In the genomic region with DNA sequence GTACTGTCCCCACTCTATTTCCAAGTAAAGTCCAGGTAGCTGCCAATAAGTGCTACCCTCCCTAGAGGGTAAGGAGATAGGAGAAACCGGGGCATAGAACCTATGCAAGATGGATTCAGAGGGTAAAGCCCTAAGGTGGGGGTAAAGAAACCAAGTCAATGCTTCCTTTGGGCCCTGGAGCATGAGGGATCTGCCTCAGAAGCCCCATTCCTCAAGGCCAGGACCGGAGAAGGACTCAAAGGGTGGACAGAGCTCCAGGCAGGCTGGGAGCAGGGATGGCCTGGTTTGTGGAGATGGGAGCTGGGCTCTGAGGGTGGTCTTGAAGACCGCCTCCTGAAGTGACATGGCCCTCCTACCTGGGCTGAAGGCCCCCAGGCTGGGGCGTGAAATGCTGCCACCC, we compare ENCODE assay signal across 11 cellular contexts. TPM values are rescaled to one million over a fixed set of nuclear protein-coding genes. Genes with fewer than 3 reads are reported as not detected.
DNase-seq lines count a peak whose midpoint lies in the region; ATAC-seq and TF ChIP-seq lines count a peak whose summit lies in the region.
"Had no signal": no experiment of that assay in that cellular context is flagged by ENCODE, and none has a peak within 500 bp of the region (broad histone marks: within the 10 kb centered on the region; RNA-seq: fewer than 3 reads in every experiment).

No MANE protein-coding gene starts in this region.

- peaks cover 92% of the 10 kb centered on the region for H3K79me2 ChIP-seq in HCT116 (ENCODE audit: insufficient read depth, low read length)

- no peak for TF ChIP-seq POLR2A in HCT116 (IDR thresholded peaks at IDR 0.05; ENCODE audit: borderline replicate concordance, extremely low read depth, insufficient read depth, insufficient read length)

- H3K4me1 Mint-ChIP-seq in activated T-helper 17 cell treated with anti-CD3 and anti-CD28 coated beads, Interleukin-2, amount 50 U/mL, for 72 hours = peaks cover 2% of the 10 kb centered on the region

- CTCF ChIA-PET in HCT116 (lab: Charles Lee) = interaction anchor here (1.1 kb wide), 1 partner anchor 70 kb away, joined by 4 read pairs; no protein-coding TSS in a partner anchor

- intact Hi-C loops in HCT116 (cut with micrococcal nuclease) = no loop called here

- peak overlapping the region; percentile 100 for H3K27ac ChIP-seq in HCT116 (ENCODE audit: low read depth, low read length)
- H3K27ac ChIP-seq in skin epidermis = peak overlapping the region in 14 of 21 experiments; percentile 0 to 96 (median 89)
- H3K27ac ChIP-seq: HL-60 had no signal

- TF ChIP-seq RAD21 in HCT116 (IDR thresholded peaks at IDR 0.05; ENCODE audit: low read depth) = no peak

- H3K36me3 ChIP-seq in HCT116 (ENCODE audit: control insufficient read depth in 1 of 2, insufficient read depth in 2 of 2, low read length in 2 of 2) = peaks cover 11 to 69% of the 10 kb centered on the region in 2 experiments; a peak in 3 of 4 replicates
- peaks cover 4% of the 10 kb centered on the region for H3K36me3 ChIP-seq in kidney epithelial cell (ENCODE audit: control insufficient read depth, insufficient read depth, low read length)

- peak overlapping the region; percentile 85 for H3K4me2 ChIP-seq in HCT116 (ENCODE audit: low read length)

- peaks cover 69 to 85% of the 10 kb centered on the region in 2 experiments for H3K4me1 ChIP-seq in HCT116 (ENCODE audit: control insufficient read depth in 1 of 2, insufficient read depth in 2 of 2, low read length in 2 of 2)

- no TSS peak for BruUV-seq in HCT116 (replicated peaks; lab: Mats Ljungman, UMichigan)

- DNase-seq in HCT116 (ENCODE audit: low read depth, low spot score) (no peak), astrocyte of the cerebellum (ENCODE audit: low read depth) (no peak), kidney epithelial cell (ENCODE audit: low read depth) (no peak), NOMO-1 treated with dmso at 0.1 percent for 144 hours (lab: John Stamatoyannopoulos, UW; ENCODE audit: unreplicated experiment) (no peak), C1 segment of cervical spinal cord (lab: John Stamatoyannopoulos, UW) (no peak), NCI-H1436 (lab: John Stamatoyannopoulos, UW) (no peak)
- DNase-seq: foreskin melanocyte, NCI-H1417 had no signal

- TF ChIP-seq CTCF in HCT116 (IDR thresholded peaks at IDR 0.05 in 2 of 3, conservative IDR thresholded peaks at IDR 0.05 in 1 of 3; ENCODE audit: borderline replicate concordance in 1 of 3, insufficient read depth in 1 of 3, low read depth in 2 of 3, low read length in 2 of 3) = no peak
- TF ChIP-seq CTCF in astrocyte of the cerebellum (IDR thresholded peaks at IDR 0.05; ENCODE audit: low read depth, low read length, missing control alignments) = no peak
- no peak for TF ChIP-seq CTCF in kidney epithelial cell (IDR thresholded peaks at IDR 0.05; ENCODE audit: insufficient read depth, low read length, poor library complexity, severe bottlenecking)

- no peaks in the 10 kb centered on the region for H3K9me3 ChIP-seq in HCT116 (ENCODE audit: control insufficient read depth in 1 of 2, insufficient read depth in 1 of 2, low read depth in 1 of 2, low read length in 2 of 2)

- H3K4me3 ChIP-seq in HCT116 (replicated peaks in 1 of 2; ENCODE audit: low read depth in 1 of 2, low read length in 2 of 2) (no peak overlapping the region), astrocyte of the cerebellum (ENCODE audit: low read depth, low read length) (peak overlapping the region; percentile 93), kidney epithelial cell (ENCODE audit: low read depth, low read length) (peak overlapping the region; percentile 79), skin epidermis (peak overlapping the region in 2 of 7 experiments; percentile 75 to 83)

- H4K20me1 ChIP-seq in HCT116 (ENCODE audit: insufficient read depth) = peaks cover 27% of the 10 kb centered on the region; the same call in 1 of the 2 replicates

- no peaks in the 10 kb centered on the region for H3K9me3 Mint-ChIP-seq in activated T-helper 17 cell treated with anti-CD3 and anti-CD28 coated beads, Interleukin-2, amount 50 U/mL, for 72 hours

- POLR2A ChIA-PET in HCT116 (lab: Charles Lee) = interaction anchor here (1.8 to 2.2 kb wide), 2 partner anchors 8 to 21 kb away, joined by 5 to 7 read pairs; no protein-coding TSS in a partner anchor

- no peaks in the 10 kb centered on the region for H3K27me3 Mint-ChIP-seq in activated T-helper 17 cell treated with anti-CD3 and anti-CD28 coated beads, Interleukin-2, amount 50 U/mL, for 72 hours

- no peaks in the 10 kb centered on the region for H3K36me3 Mint-ChIP-seq in activated T-helper 17 cell treated with anti-CD3 and anti-CD28 coated beads, Interleukin-2, amount 50 U/mL, for 72 hours (ENCODE audit: low read depth)

- in situ Hi-C loops in astrocyte of the cerebellum (cut with HindIII; ENCODE audit: low sequenced_read_pairs) = no loop called here

- no peak overlapping the region for H3K4me3 Mint-ChIP-seq in activated T-helper 17 cell treated with anti-CD3 and anti-CD28 coated beads, Interleukin-2, amount 50 U/mL, for 72 hours

- H3K9me2 ChIP-seq in HCT116 (ENCODE audit: insufficient read depth) = no peaks in the 10 kb centered on the region

- peak overlapping the region; percentile 99 for H3K9ac ChIP-seq in HCT116 (ENCODE audit: low read length)

- ATAC-seq in HCT116 = no peak
- ATAC-seq in activated T-helper 17 cell treated with anti-CD3 and anti-CD28 coated beads, Interleukin-2, amount 50 U/mL, for 72 hours (replicated peaks) = no peak

- H2AFZ ChIP-seq in HCT116 (ENCODE audit: low read depth, low read length, poor library complexity, severe bottlenecking) = no peak overlapping the region

- H3K27me3 ChIP-seq in HCT116 (ENCODE audit: insufficient read depth, low read length) = no peaks in the 10 kb centered on the region
- H3K27me3 ChIP-seq in kidney epithelial cell (ENCODE audit: control insufficient read depth, insufficient read depth, low read length) = no peaks in the 10 kb centered on the region

- RAD21 ChIA-PET in HCT116 (lab: Charles Lee; ENCODE audit: low non-redundant PET in 1 of 2, low total read pairs in 2 of 2, uncharacterized antibody in 2 of 2, unreplicated experiment in 2 of 2) = no interaction called here

- no peak overlapping the region for H3K27ac Mint-ChIP-seq in activated T-helper 17 cell treated with anti-CD3 and anti-CD28 coated beads, Interleukin-2, amount 50 U/mL, for 72 hours

TF ChIP-seq in HCT116, 20 proteins besides CTCF, POLR2A, EP300 and RAD21 (continues in another document):
- TF ChIP-seq EZH2phosphoT487 (IDR thresholded peaks at IDR 0.05; ENCODE audit: borderline replicate concordance) (no peak), POLR2AphosphoS5 (IDR thresholded peaks at IDR 0.05; ENCODE audit: low read depth, low read length) (no peak; the same call in 1 of the 2 replicates), YY1 (IDR thresholded peaks at IDR 0.05; ENCODE audit: extremely low read depth, insufficient replicate concordance, low read depth, low read length) (no peak), TCF7L2 (IDR thresholded peaks at IDR 0.05; ENCODE audit: borderline replicate concordance, extremely low read depth, insufficient read depth, insufficient read length) (no peak), ZFX (IDR thresholded peaks at IDR 0.05) (no peak), ZNF274 (IDR thresholded peaks at IDR 0.05; ENCODE audit: low read depth, low read length) (no peak), FOSL1 (IDR thresholded peaks at IDR 0.05; ENCODE audit: low read depth) (no peak), ELF1 (IDR thresholded peaks at IDR 0.05; ENCODE audit: borderline replicate concordance, low read depth) (no peak), JUND (IDR thresholded peaks at IDR 0.05) (no peak), SRF (IDR thresholded peaks at IDR 0.05; ENCODE audit: low read depth) (no peak), EGR1 (IDR thresholded peaks at IDR 0.05; ENCODE audit: low read depth) (no peak), SIN3A (IDR thresholded peaks at IDR 0.05; ENCODE audit: low read depth) (no peak), CBX3 (IDR thresholded peaks at IDR 0.05; ENCODE audit: low read depth) (no peak)
- TF ChIP-seq, protein P1, sequence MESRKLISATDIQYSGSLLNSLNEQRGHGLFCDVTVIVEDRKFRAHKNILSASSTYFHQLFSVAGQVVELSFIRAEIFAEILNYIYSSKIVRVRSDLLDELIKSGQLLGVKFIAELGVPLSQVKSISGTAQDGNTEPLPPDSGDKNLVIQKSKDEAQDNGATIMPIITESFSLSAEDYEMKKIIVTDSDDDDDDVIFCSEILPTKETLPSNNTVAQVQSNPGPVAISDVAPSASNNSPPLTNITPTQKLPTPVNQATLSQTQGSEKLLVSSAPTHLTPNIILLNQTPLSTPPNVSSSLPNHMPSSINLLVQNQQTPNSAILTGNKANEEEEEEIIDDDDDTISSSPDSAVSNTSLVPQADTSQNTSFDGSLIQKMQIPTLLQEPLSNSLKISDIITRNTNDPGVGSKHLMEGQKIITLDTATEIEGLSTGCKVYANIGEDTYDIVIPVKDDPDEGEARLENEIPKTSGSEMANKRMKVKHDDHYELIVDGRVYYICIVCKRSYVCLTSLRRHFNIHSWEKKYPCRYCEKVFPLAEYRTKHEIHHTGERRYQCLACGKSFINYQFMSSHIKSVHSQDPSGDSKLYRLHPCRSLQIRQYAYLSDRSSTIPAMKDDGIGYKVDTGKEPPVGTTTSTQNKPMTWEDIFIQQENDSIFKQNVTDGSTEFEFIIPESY (IDR thresholded peaks at IDR 0.05; ENCODE audit: extremely low read depth, insufficient replicate concordance, low read length) = no peak
- TF ChIP-seq, protein P2, sequence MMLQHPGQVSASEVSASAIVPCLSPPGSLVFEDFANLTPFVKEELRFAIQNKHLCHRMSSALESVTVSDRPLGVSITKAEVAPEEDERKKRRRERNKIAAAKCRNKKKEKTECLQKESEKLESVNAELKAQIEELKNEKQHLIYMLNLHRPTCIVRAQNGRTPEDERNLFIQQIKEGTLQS (IDR thresholded peaks at IDR 0.05) = no peak
- TF ChIP-seq, protein P3, sequence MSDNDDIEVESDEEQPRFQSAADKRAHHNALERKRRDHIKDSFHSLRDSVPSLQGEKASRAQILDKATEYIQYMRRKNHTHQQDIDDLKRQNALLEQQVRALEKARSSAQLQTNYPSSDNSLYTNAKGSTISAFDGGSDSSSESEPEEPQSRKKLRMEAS (IDR thresholded peaks at IDR 0.05) = no peak

RNA-seq across cellular contexts. Expression of a gene that starts 3.9 kb away (rescaled TPM):
- total RNA-seq in HCT116 (2021; ENCODE audit: unreplicated experiment) (164 TPM), kidney epithelial cell (211 and 234 TPM in 2 replicates)
- polyA plus RNA-seq in HCT116 (2012) = 167 and 209 TPM in 2 replicates
- total RNA-seq in activated T-helper 17 cell treated with anti-CD3 and anti-CD28 coated beads, Interleukin-2, amount 50 U/mL, for 72 hours = under 1 TPM in 1 of 2 donors, not detected in 1; 0.13 TPM

Comparison
In these comparisons a context has a peak if more than half of its experiments do, and no peak if none do; other contexts are left out.
1. H3K4me3 ChIP-seq: peak in astrocyte of the cerebellum (single experiment) and kidney epithelial cell (single experiment); none in HCT116 (0 of 2).
2. RNA of a gene that starts 3.9 kb away (total RNA-seq): 211 to 234 TPM in kidney epithelial cell and 164 TPM in HCT116 (single experiment); 0.13 TPM in activated T-helper 17 cell treated with anti-CD3 and anti-CD28 coated beads, Interleukin-2, amount 50 U/mL, for 72 hours; every median in the first group is over 100 times any median in the second.